Comparison of ENCODE assay signal across 1 cellular context in the genomic region with DNA sequence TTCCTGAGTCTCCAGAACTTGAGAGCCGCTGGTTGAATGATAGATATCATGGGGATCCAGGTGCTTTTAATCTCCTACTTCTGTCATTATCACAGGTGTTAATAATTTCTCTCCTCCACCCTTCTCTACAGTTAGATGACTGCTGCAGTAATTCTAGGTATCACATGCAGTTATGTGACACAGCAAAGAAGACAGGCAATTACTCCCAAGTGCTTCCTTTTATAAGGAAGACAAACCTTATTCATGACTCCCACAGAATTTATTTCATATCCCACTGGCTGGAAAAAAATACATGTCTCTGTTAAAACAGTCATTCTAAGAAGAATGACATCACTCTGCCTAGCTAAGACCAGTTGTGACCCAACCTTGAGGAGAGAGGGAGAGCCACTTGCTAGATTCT.
TF ChIP-seq lines count a peak whose summit lies in the region.

No MANE protein-coding gene starts in this region.

TF ChIP-seq in WTC11, 78 proteins besides CTCF, POLR2A, EP300 and RAD21 (continued from another document):
- TF ChIP-seq KAT7 (CRISPR knock-in tag; IDR thresholded peaks at IDR 0.05; ENCODE audit: borderline replicate concordance): no peak
- no peak for TF ChIP-seq SOX15 (CRISPR knock-in tag; IDR thresholded peaks at IDR 0.05)
- TF ChIP-seq TCF7 (CRISPR knock-in tag; IDR thresholded peaks at IDR 0.05; ENCODE audit: low read depth): no peak
- TF ChIP-seq, protein P1, sequence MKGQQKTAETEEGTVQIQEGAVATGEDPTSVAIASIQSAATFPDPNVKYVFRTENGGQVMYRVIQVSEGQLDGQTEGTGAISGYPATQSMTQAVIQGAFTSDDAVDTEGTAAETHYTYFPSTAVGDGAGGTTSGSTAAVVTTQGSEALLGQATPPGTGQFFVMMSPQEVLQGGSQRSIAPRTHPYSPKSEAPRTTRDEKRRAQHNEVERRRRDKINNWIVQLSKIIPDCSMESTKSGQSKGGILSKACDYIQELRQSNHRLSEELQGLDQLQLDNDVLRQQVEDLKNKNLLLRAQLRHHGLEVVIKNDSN (CRISPR knock-in tag; IDR thresholded peaks at IDR 0.05): no peak
- TF ChIP-seq, protein P2, sequence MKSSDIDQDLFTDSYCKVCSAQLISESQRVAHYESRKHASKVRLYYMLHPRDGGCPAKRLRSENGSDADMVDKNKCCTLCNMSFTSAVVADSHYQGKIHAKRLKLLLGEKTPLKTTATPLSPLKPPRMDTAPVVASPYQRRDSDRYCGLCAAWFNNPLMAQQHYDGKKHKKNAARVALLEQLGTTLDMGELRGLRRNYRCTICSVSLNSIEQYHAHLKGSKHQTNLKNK (CRISPR knock-in tag; IDR thresholded peaks at IDR 0.05): no peak
- TF ChIP-seq, protein P3, sequence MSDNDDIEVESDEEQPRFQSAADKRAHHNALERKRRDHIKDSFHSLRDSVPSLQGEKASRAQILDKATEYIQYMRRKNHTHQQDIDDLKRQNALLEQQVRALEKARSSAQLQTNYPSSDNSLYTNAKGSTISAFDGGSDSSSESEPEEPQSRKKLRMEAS (CRISPR knock-in tag; IDR thresholded peaks at IDR 0.05): no peak
- no peak for TF ChIP-seq SP1 (CRISPR knock-in tag; conservative IDR thresholded peaks at IDR 0.05)
- no peak for TF ChIP-seq GRHL2 (CRISPR knock-in tag; IDR thresholded peaks at IDR 0.05; ENCODE audit: insufficient replicate concordance, severe bottlenecking)
